Comparison of ENCODE assay signal across 18 cellular contexts in genomic region chr3:131356006-131356405, GRCh38.
DNase-seq lines count a peak whose midpoint lies in the region; ATAC-seq and TF ChIP-seq lines count a peak whose summit lies in the region.
"Had no signal": no experiment of that assay in that cellular context is flagged by ENCODE, and none has a peak within 500 bp of the region (broad histone marks: within the 10 kb centered on the region; RNA-seq: fewer than 3 reads in every experiment).

No MANE protein-coding gene starts in this region.

- H3K27me3 ChIP-seq in adipocyte (replicated peaks; ENCODE audit: control insufficient read depth, insufficient read depth, low read length): no peaks in the 10 kb centered on the region

- ATAC-seq in GM19395 (IDR thresholded peaks at IDR 0.05; ENCODE audit: unreplicated experiment) (no peak), GM18861 (IDR thresholded peaks at IDR 0.05; ENCODE audit: unreplicated experiment) (no peak)
- ATAC-seq: K562 had no signal

- no peak overlapping the region for H3K9ac ChIP-seq in adipocyte (ENCODE audit: low read length)

- H3K9me3 ChIP-seq in adipocyte (ENCODE audit: control insufficient read depth, low read length): no peaks in the 10 kb centered on the region

- H3K4me3 ChIP-seq in HFF-Myc (replicated peaks; ENCODE audit: low read depth, low read length) (no peak overlapping the region), adipocyte (ENCODE audit: low read length) (no peak overlapping the region)
- H3K4me3 ChIP-seq: K562, SK-N-MC had no signal

- peak; percentile 56 for DNase-seq in CD1c-positive myeloid dendritic cell (ENCODE audit: extremely low spot score)
- peak; percentile 20 for DNase-seq in HFF-Myc (ENCODE audit: extremely low read depth, low read depth)
- DNase-seq in adipocyte (ENCODE audit: low read depth): peak; percentile 53
- peak; percentile 29 for DNase-seq in kidney tubule cell (ENCODE audit: low spot score)
- DNase-seq in effector CD8-positive, alpha-beta T cell (lab: John Stamatoyannopoulos, UW): no peak
- DNase-seq: CD4-positive, alpha-beta memory T cell; DMS79; GF-D8; H7; NCI-H1048; NCI-H2081 treated with DMSO at 0.1 percent for 48 hours; NCI-H510A treated with DMSO at 0.1 percent for 48 hours; NCI-H82; Right ventricle myocardium superior had no signal

- no peak for TF ChIP-seq CTCF in HFF-Myc (IDR thresholded peaks at IDR 0.05; ENCODE audit: low read depth, low read length, missing control alignments)

- no peaks in the 10 kb centered on the region for H3K36me3 ChIP-seq in adipocyte (ENCODE audit: control insufficient read depth, insufficient read depth, low read length, severe bottlenecking)

- no peaks in the 10 kb centered on the region for H3K4me1 ChIP-seq in adipocyte (ENCODE audit: control insufficient read depth, insufficient read depth, low read length)
